Comparison of ENCODE assay signal across 13 cellular contexts in genomic region chr11:36015806-36016205, GRCh38.
DNase-seq lines count a peak whose midpoint lies in the region; ATAC-seq and TF ChIP-seq lines count a peak whose summit lies in the region.
"Had no signal": no experiment of that assay in that cellular context is flagged by ENCODE, and none has a peak within 500 bp of the region (broad histone marks: within the 10 kb centered on the region; RNA-seq: fewer than 3 reads in every experiment).

No MANE protein-coding gene starts in this region.

- no peak for TF ChIP-seq CTCF in left lung (IDR thresholded peaks at IDR 0.05)

- peaks cover 0 to 21% of the 10 kb centered on the region in 2 donors for H3K4me1 ChIP-seq in left lung

- in situ Hi-C loops in G401 (cut with HindIII; ENCODE audit: low sequenced_read_pairs) = no loop called here

- no peaks in the 10 kb centered on the region for H3K27me3 ChIP-seq in left lung

- ATAC-seq in left cardiac atrium = peak; percentile 64 to 84
- ATAC-seq in GM19351 (IDR thresholded peaks at IDR 0.05; ENCODE audit: unreplicated experiment) = no peak
- no peak for ATAC-seq in HG03469 (IDR thresholded peaks at IDR 0.05; ENCODE audit: unreplicated experiment)
- ATAC-seq in left lung = no peak
- ATAC-seq in HG02610 (IDR thresholded peaks at IDR 0.05; ENCODE audit: unreplicated experiment) = no peak
- ATAC-seq: activated CD8-positive, alpha-beta T cell treated with anti-CD3 and anti-CD28 coated beads, Interleukin-2, amount 10 ng/mL, durations not matched to agents 7 days and 5 days had no signal

- H3K9me3 ChIP-seq in left lung = no peaks in the 10 kb centered on the region

- peak; percentile 95 for DNase-seq in G401 (ENCODE audit: low spot score)
- peak; percentile 37 for DNase-seq in astrocyte of the hippocampus (ENCODE audit: low read depth, low spot score)
- peak; percentile 71 for DNase-seq in left cardiac atrium
- DNase-seq in putamen (ENCODE audit: low spot score) = peak; percentile 55
- DNase-seq in left lung = no peak
- DNase-seq: activated CD8-positive, alpha-beta T cell treated with anti-CD3 and anti-CD28 coated beads, Interleukin-2, amount 10 ng/mL, durations not matched to agents 7 days and 5 days; activated effector memory CD4-positive, alpha-beta T cell treated with anti-CD3 and anti-CD28 coated beads, Interleukin-2, amount 50 U/mL, for 16 hours; AML-193; NCI-H2227 treated with DMSO at 0.1 percent for 48 hours; stimulated activated CD4-positive, alpha-beta T cell treated with anti-CD3 and anti-CD28 coated beads, Interleukin-2, amount 100 ng/mL, for 24 hours had no signal

- H3K27ac ChIP-seq in left lung = no peak overlapping the region

- H3K4me3 ChIP-seq in left lung = no peak overlapping the region

- intact Hi-C loops in left cardiac atrium (cut with DNase I) = no loop called here
- intact Hi-C loops in left lung (cut with DNase I) = no loop called here

- H3K36me3 ChIP-seq in left lung = no peaks in the 10 kb centered on the region

Comparison
In these comparisons a context has a peak if more than half of its experiments do, and no peak if none do; other contexts are left out.
1. DNase-seq: peak in G401 (single experiment), astrocyte of the hippocampus (single experiment), left cardiac atrium (single experiment) and putamen (single experiment); none in left lung (0 of 2).
2. ATAC-seq: peak in left cardiac atrium (2 of 2); none in GM19351 (single experiment), HG03469 (single experiment), left lung (single experiment) and HG02610 (single experiment).